Comparison of ENCODE assay signal across 9 cellular contexts in the genomic region with DNA sequence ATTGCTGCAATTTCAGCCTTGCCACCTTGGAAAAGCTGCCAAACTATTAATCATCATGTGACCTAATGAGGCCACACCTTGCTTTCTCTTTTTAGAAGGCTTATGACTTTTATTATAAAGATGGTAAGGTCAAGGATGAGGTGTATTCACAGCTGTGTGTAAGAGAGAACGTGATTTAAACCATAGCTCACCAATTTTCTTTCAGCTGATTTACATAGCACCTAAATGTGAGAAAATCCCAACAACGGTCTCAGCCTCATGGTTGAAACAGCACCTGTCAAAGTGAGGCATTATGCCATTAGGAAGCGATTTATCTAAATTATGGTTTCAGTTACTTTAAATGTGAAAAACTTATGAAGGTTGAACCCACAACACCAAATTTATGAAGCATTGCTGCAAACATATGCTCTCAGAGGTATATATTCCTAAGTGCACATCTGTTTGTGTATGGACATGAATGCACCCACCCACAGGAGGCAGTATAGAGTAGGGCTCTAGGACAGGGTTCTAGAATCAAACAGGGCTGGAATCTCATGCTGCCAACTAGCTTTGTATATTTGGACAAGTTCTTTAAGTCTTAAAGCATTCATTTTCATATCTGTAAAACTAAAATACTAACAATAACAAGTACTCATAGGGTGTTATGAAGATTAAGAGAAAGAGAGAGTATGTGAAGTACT. TPM values are rescaled to one million over a fixed set of nuclear protein-coding genes. Genes with fewer than 3 reads are reported as not detected.
DNase-seq lines count a peak whose midpoint lies in the region; ATAC-seq and TF ChIP-seq lines count a peak whose summit lies in the region.
"Had no signal": no experiment of that assay in that cellular context is flagged by ENCODE, and none has a peak within 500 bp of the region (broad histone marks: within the 10 kb centered on the region; RNA-seq: fewer than 3 reads in every experiment).

No MANE protein-coding gene starts in this region.

- no peak overlapping the region for H3K4me3 Mint-ChIP-seq in activated T-cell treated with anti-CD3 and anti-CD28 coated beads, Interleukin-2, amount 50 U/mL, for 72 hours

- H3K4me1 Mint-ChIP-seq in activated T-cell treated with anti-CD3 and anti-CD28 coated beads, Interleukin-2, amount 50 U/mL, for 72 hours (ENCODE audit: low read depth), result no peaks in the 10 kb centered on the region

- no peaks in the 10 kb centered on the region for H3K36me3 Mint-ChIP-seq in activated T-cell treated with anti-CD3 and anti-CD28 coated beads, Interleukin-2, amount 50 U/mL, for 72 hours (ENCODE audit: insufficient read depth in 2 of 2)

- no peaks in the 10 kb centered on the region for H3K27me3 Mint-ChIP-seq in activated T-cell treated with anti-CD3 and anti-CD28 coated beads, Interleukin-2, amount 50 U/mL, for 72 hours (ENCODE audit: low read depth)

- H3K27ac Mint-ChIP-seq in activated T-cell treated with anti-CD3 and anti-CD28 coated beads, Interleukin-2, amount 50 U/mL, for 72 hours, result no peak overlapping the region

- in situ Hi-C loops in astrocyte of the spinal cord (cut with HindIII; ENCODE audit: low sequenced_read_pairs), result no loop called here

- DNase-seq in activated T-cell treated with anti-CD3 and anti-CD28 coated beads for 48 hours (ENCODE audit: low read depth) (peak; percentile 3), astrocyte of the spinal cord (ENCODE audit: low read depth, low spot score) (no peak), retinal pigment epithelial cell (ENCODE audit: low read depth) (no peak), hippocampal formation (lab: John Stamatoyannopoulos, UW) (no peak), NCI-H2081 (lab: John Stamatoyannopoulos, UW) (no peak)
- DNase-seq in activated T-cell treated with anti-CD3 and anti-CD28 coated beads, Interleukin-2, amount 50 U/mL, for 72 hours, result no peak
- DNase-seq in activated naive CD4-positive, alpha-beta T cell (lab: John Stamatoyannopoulos, UW), result no peak
- DNase-seq: activated CD8-positive, alpha-beta memory T cell treated with anti-CD3 and anti-CD28 coated beads, Interleukin-2, amount 50 U/mL, for 4 hours had no signal

- ATAC-seq in activated T-cell treated with anti-CD3 and anti-CD28 coated beads, Interleukin-2, amount 50 U/mL, for 72 hours (replicated peaks in 1 of 2), result no peak
- peak; percentile 57 for ATAC-seq in HG02759 (IDR thresholded peaks at IDR 0.05; ENCODE audit: unreplicated experiment)

- H3K9me3 Mint-ChIP-seq in activated T-cell treated with anti-CD3 and anti-CD28 coated beads, Interleukin-2, amount 50 U/mL, for 72 hours, result no peaks in the 10 kb centered on the region

- TF ChIP-seq CTCF in astrocyte of the spinal cord (IDR thresholded peaks at IDR 0.05; ENCODE audit: low read depth, low read length) (peak; percentile 18), retinal pigment epithelial cell (conservative IDR thresholded peaks at IDR 0.05; ENCODE audit: low read depth, low read length) (peak; percentile 51)

- H3K4me3 ChIP-seq in astrocyte of the spinal cord (ENCODE audit: low read depth, low read length) (no peak overlapping the region), retinal pigment epithelial cell (ENCODE audit: low read length) (no peak overlapping the region)

RNA-seq across cellular contexts. Expression of a gene that starts 40.7 kb away (rescaled TPM):
- 1 to 10 TPM in 1 of 2 donors, under 1 TPM in 1; 0.93 to 1.7 TPM for total RNA-seq in activated T-cell treated with anti-CD3 and anti-CD28 coated beads, Interleukin-2, amount 50 U/mL, for 72 hours
